Comparison of ENCODE assay signal across 1 cellular context in the genomic region with DNA sequence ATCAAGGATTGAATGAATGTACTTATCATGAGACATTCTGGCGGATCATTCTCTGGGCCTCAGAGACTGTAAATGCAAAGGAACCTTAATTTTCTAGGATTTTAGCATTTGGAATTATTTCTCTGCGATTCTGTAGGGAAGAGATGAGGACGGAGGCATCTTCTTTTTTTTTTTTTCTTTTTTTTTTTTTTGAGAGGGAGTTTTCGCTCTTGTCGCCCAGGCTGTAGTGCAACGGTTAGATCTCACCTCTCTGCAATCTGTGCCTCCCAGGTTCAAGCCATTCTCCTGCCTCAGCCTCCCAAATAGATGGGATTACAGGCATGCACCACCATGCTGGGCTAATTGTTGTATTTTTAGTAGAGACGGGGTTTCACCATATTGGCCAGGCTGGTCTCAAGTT.
A peak's percentile ranks its signal among the peaks of the same experiment; 100 is the strongest.
TF ChIP-seq lines count a peak whose summit lies in the region.

No MANE protein-coding gene starts in this region.

TF ChIP-seq in GM12878, 131 proteins besides CTCF, POLR2A, EP300 and RAD21:
- no peak for TF ChIP-seq HDAC6 (IDR thresholded peaks at IDR 0.05; ENCODE audit: unreplicated experiment)
- TF ChIP-seq, protein P1, sequence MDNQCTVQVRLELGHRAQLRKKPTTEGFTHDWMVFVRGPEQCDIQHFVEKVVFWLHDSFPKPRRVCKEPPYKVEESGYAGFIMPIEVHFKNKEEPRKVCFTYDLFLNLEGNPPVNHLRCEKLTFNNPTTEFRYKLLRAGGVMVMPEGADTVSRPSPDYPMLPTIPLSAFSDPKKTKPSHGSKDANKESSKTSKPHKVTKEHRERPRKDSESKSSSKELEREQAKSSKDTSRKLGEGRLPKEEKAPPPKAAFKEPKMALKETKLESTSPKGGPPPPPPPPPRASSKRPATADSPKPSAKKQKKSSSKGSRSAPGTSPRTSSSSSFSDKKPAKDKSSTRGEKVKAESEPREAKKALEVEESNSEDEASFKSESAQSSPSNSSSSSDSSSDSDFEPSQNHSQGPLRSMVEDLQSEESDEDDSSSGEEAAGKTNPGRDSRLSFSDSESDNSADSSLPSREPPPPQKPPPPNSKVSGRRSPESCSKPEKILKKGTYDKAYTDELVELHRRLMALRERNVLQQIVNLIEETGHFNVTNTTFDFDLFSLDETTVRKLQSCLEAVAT (IDR thresholded peaks at IDR 0.05) = peak; percentile 96
